In genomic region chr12:47797432-47797831, GRCh38 we compare ENCODE assay signal across 8 cellular contexts. TPM values are rescaled to one million over a fixed set of nuclear protein-coding genes. Genes with fewer than 3 reads are reported as not detected.
A peak's percentile ranks its signal among the peaks of the same experiment; 100 is the strongest.
DNase-seq lines count a peak whose midpoint lies in the region; ATAC-seq and TF ChIP-seq lines count a peak whose summit lies in the region.

No MANE protein-coding gene starts in this region.

- no peaks in the 10 kb centered on the region for H3K27me3 Mint-ChIP-seq in natural killer cell (ENCODE audit: low read depth in 2 of 2)
- no peaks in the 10 kb centered on the region for H3K27me3 Mint-ChIP-seq in mesothelial cell of epicardium (ENCODE audit: low read depth)

- no peak overlapping the region for H3K4me2 ChIP-seq in KMS-11

- H3K4me1 ChIP-seq in KMS-11 (ENCODE audit: low read depth, poor library complexity, severe bottlenecking) (peaks cover 7% of the 10 kb centered on the region), ascending aorta (peaks cover 30 to 38% of the 10 kb centered on the region in 2 donors)

- no peak overlapping the region for H3K9ac ChIP-seq in KMS-11

- TF ChIP-seq CTCF in KMS-11 (conservative IDR thresholded peaks at IDR 0.05; ENCODE audit: low read depth, low read length) = peak; percentile 38; the same call in 1 of the 2 replicates
- TF ChIP-seq CTCF in ascending aorta (IDR thresholded peaks at IDR 0.05) = peak in 2 of 3 experiments; percentile 20 to 24
- peak; percentile 20 for TF ChIP-seq CTCF in natural killer cell (IDR thresholded peaks at IDR 0.05)
- TF ChIP-seq CTCF in mesothelial cell of epicardium (IDR thresholded peaks at IDR 0.05; ENCODE audit: unreplicated experiment) = no peak

- ATAC-seq in natural killer cell = peak; percentile 33 to 73 (median 71)

- no peaks in the 10 kb centered on the region for H3K36me3 ChIP-seq in KMS-11 (ENCODE audit: insufficient read depth)
- H3K36me3 ChIP-seq in ascending aorta = peaks cover 64 to 67% of the 10 kb centered on the region in 2 donors

- H2AFZ ChIP-seq in KMS-11 (ENCODE audit: low read depth) = no peak overlapping the region

- H3K27ac ChIP-seq in KMS-11 (no peak overlapping the region), ascending aorta (peak overlapping the region in 1 of 2 donors; percentile 85)

- H3K4me3 ChIP-seq in KMS-11 (IDR thresholded peaks at IDR 0.05; ENCODE audit: insufficient read depth, low read depth, low read length) = no peak overlapping the region
- H3K4me3 ChIP-seq in ascending aorta = no peak overlapping the region

- H3K9me3 Mint-ChIP-seq in natural killer cell (no peaks in the 10 kb centered on the region), mesothelial cell of epicardium (no peaks in the 10 kb centered on the region)

- intact Hi-C loops in ascending aorta (cut with DNase I) = no loop called here
- intact Hi-C loops in natural killer cell (cut with micrococcal nuclease) = loop anchor here (1.0 kb wide), 1 partner anchor 40 kb away; no protein-coding TSS in a partner anchor

- no peaks in the 10 kb centered on the region for H3K36me3 Mint-ChIP-seq in natural killer cell
- H3K36me3 Mint-ChIP-seq in mesothelial cell of epicardium = peaks cover 13% of the 10 kb centered on the region

- H3K27ac Mint-ChIP-seq in natural killer cell = peak overlapping the region; percentile 72 to 87
- no peak overlapping the region for H3K27ac Mint-ChIP-seq in mesothelial cell of epicardium

- peaks cover 15% of the 10 kb centered on the region; the same call in 1 of the 2 replicates for H3K79me2 ChIP-seq in KMS-11 (ENCODE audit: insufficient read depth, low read depth)

- H4K20me1 ChIP-seq in KMS-11 (ENCODE audit: insufficient read depth) = no peaks in the 10 kb centered on the region

- H3K27me3 ChIP-seq in KMS-11 (ENCODE audit: insufficient read depth, low read depth) (no peaks in the 10 kb centered on the region), ascending aorta (no peaks in the 10 kb centered on the region)

- no peaks in the 10 kb centered on the region for H3K9me3 ChIP-seq in ascending aorta

- H3K4me1 Mint-ChIP-seq in natural killer cell (peaks cover 27 to 39% of the 10 kb centered on the region in 2 donors), mesothelial cell of epicardium (peaks cover 7% of the 10 kb centered on the region)

- peak; percentile 64 for DNase-seq in activated CD8-positive, alpha-beta memory T cell treated with anti-CD3 and anti-CD28 coated beads, Interleukin-2, amount 50 U/mL, for 4 hours
- DNase-seq in activated CD8-positive, alpha-beta memory T cell treated with anti-CD3 and anti-CD28 coated beads, Interleukin-2, amount 50 U/mL, for 48 hours = no peak
- DNase-seq in ascending aorta (ENCODE audit: low spot score in 2 of 2) (no peak), natural killer cell (no peak), pons (ENCODE audit: low spot score) (no peak), mesothelial cell of epicardium (ENCODE audit: low spot score in 2 of 2, unreplicated experiment in 2 of 2) (no peak)
- no peak for DNase-seq in stimulated activated CD4-positive, alpha-beta T cell treated with anti-CD3 and anti-CD28 coated beads, Interleukin-2, amount 100 ng/mL, for 48 hours

- H3K4me3 Mint-ChIP-seq in natural killer cell (peak overlapping the region; percentile 56), mesothelial cell of epicardium (no peak overlapping the region)

RNA-seq across cellular contexts. Expression of gene HDAC7, which starts 22.3 kb away (rescaled TPM):
- total RNA-seq in ascending aorta (202 TPM), natural killer cell (100 to 1,000 TPM; 141 to 235 (median 147) TPM), mesothelial cell of epicardium (113 to 132 TPM (median 123 TPM) in 3 replicates)

RNA-seq across cellular contexts. Expression of gene SLC48A1, which starts 24.4 kb away (rescaled TPM):
- total RNA-seq in ascending aorta = 144 TPM
- 1 to 10 TPM; 2.0 to 4.4 (median 3.4) TPM for total RNA-seq in natural killer cell
- 25.3 to 27.7 TPM (median 27.0 TPM) in 3 replicates for total RNA-seq in mesothelial cell of epicardium

RNA-seq across cellular contexts. Expression of gene RAPGEF3, which starts 38.8 kb away (rescaled TPM):
- 165 TPM for total RNA-seq in ascending aorta
- under 1 TPM; 0.23 to 0.73 (median 0.49) TPM for total RNA-seq in natural killer cell
- 18.0 to 20.9 TPM (median 19.4 TPM) in 3 replicates for total RNA-seq in mesothelial cell of epicardium

Comparison
In these comparisons a context has a peak if more than half of its experiments do, and no peak if none do; other contexts are left out.
1. RNA of gene RAPGEF3, which starts 38.8 kb away (total RNA-seq): 165 TPM in ascending aorta (single experiment) and 18.0 to 20.9 TPM in mesothelial cell of epicardium; 0.23 to 0.73 TPM in natural killer cell; every median in the first group is over 10 times any median in the second.